ENCODE assay signal across 8 cellular contexts in the genomic region with DNA sequence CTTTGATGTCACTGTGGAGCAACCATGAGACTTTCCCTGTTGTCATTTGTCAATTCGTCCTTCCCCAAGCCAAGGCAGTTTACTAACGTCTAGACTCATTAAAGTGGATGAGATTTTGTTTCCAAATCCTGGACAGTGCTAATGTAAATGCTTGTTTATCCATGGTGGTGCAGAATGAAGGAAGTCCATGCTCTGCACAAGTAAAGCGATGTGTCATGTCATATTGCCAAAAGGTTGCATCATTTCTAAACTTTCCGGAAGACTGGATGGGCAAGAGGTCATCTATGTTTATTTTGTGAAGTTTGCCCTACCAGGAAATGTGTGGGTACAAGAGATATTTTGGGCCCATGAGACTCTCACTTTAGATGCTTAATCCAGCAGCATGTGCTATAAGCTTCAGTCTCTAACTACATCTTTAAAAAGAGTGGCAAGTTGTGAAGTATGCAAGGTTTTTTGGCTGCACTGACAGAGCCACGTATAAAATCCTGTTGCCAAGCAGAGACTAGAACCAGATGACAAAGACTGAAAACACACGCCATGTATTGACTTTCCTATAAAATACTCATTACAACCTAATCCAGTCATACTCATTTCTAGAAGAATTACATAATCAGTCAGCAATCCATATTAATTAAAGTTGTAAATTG.
A peak's percentile ranks its signal among the peaks of the same experiment; 100 is the strongest.
DNase-seq lines count a peak whose midpoint lies in the region; ATAC-seq and TF ChIP-seq lines count a peak whose summit lies in the region.

No MANE protein-coding gene starts in this region.

- in situ Hi-C loops in SK-MEL-5 (cut with HindIII; ENCODE audit: low pct_unique_long_range_greater_than_20kb, low sequenced_read_pairs): no loop called here

- H3K9me3 ChIP-seq in HEK293 (ENCODE audit: control insufficient read depth, insufficient read depth, low read depth, low read length) (no peaks in the 10 kb centered on the region), skeletal muscle tissue (ENCODE audit: control insufficient read depth in 3 of 3, low read length in 3 of 3) (no peaks in the 10 kb centered on the region)

- H3K4me3 ChIP-seq in HEK293 (ENCODE audit: low read depth, low read length) (no peak overlapping the region), skeletal muscle tissue (ENCODE audit: low read length in 3 of 3) (no peak overlapping the region)

- no peaks in the 10 kb centered on the region for H3K4me1 ChIP-seq in HEK293 (ENCODE audit: control insufficient read depth, insufficient read depth, low read length)
- H3K4me1 ChIP-seq in skeletal muscle tissue (ENCODE audit: control insufficient read depth in 3 of 3, insufficient read depth in 3 of 3, low read length in 3 of 3): peaks cover 0 to 6% (median 0%) of the 10 kb centered on the region in 3 donors

- H3K36me3 ChIP-seq in HEK293 (ENCODE audit: control insufficient read depth in 2 of 2, insufficient read depth in 1 of 2, low read length in 2 of 2): no peaks in the 10 kb centered on the region
- no peaks in the 10 kb centered on the region for H3K36me3 ChIP-seq in skeletal muscle tissue (ENCODE audit: control insufficient read depth in 3 of 3, insufficient read depth in 3 of 3, low read length in 3 of 3)

- DNase-seq in SK-MEL-5 (ENCODE audit: low read depth, low spot score): peak; percentile 30
- DNase-seq in foreskin melanocyte: peak; percentile 5
- DNase-seq in activated CD8-positive, alpha-beta memory T cell treated with anti-CD3 and anti-CD28 coated beads, Interleukin-2, amount 50 U/mL, for 48 hours: no peak
- DNase-seq in NCI-H1436 treated with DMSO at 0.1 percent for 48 hours (lab: John Stamatoyannopoulos, UW): no peak

- H3K27ac ChIP-seq in HEK293 (ENCODE audit: extremely low read depth, low read depth, low read length) (peak overlapping the region; percentile 53), skeletal muscle tissue (ENCODE audit: low read depth, low read length) (peak overlapping the region; percentile 29)

- no peak overlapping the region for H3K9ac ChIP-seq in skeletal muscle tissue (ENCODE audit: low read depth in 1 of 3, low read length in 3 of 3)

- no peak for TF ChIP-seq CTCF in HEK293 (tag by site-specific recombination; IDR thresholded peaks at IDR 0.05)

- POLR2A ChIA-PET in HEK293 (lab: Yijun Ruan, JAX): no interaction called here

- no peaks in the 10 kb centered on the region for H3K27me3 ChIP-seq in skeletal muscle tissue (ENCODE audit: control insufficient read depth in 3 of 3, insufficient read depth in 3 of 3, low read length in 3 of 3)

- ATAC-seq in HG02642 (IDR thresholded peaks at IDR 0.05; ENCODE audit: poor library complexity, unreplicated experiment): no peak
- no peak for ATAC-seq in HG03432 (IDR thresholded peaks at IDR 0.05; ENCODE audit: unreplicated experiment)

- CTCF ChIA-PET in HEK293 (lab: Yijun Ruan, JAX): no interaction called here

TF ChIP-seq in HEK293, 187 proteins besides CTCF, POLR2A, EP300 and RAD21 (continues in another document):
- 0 out of 2 replicates have a peak, but pooled peaks have one; percentile 20 for TF ChIP-seq ZNF629 (tag by site-specific recombination; IDR thresholded peaks at IDR 0.05)
- TF ChIP-seq ZNF274 (IDR thresholded peaks at IDR 0.05; ENCODE audit: low read length): no peak
- TF ChIP-seq ZNF274 (tag by site-specific recombination; IDR thresholded peaks at IDR 0.05; ENCODE audit: borderline replicate concordance): no peak
- TF ChIP-seq PRDM1 (tag by site-specific recombination; IDR thresholded peaks at IDR 0.05): peak; percentile 47
- TF ChIP-seq, protein P1, sequence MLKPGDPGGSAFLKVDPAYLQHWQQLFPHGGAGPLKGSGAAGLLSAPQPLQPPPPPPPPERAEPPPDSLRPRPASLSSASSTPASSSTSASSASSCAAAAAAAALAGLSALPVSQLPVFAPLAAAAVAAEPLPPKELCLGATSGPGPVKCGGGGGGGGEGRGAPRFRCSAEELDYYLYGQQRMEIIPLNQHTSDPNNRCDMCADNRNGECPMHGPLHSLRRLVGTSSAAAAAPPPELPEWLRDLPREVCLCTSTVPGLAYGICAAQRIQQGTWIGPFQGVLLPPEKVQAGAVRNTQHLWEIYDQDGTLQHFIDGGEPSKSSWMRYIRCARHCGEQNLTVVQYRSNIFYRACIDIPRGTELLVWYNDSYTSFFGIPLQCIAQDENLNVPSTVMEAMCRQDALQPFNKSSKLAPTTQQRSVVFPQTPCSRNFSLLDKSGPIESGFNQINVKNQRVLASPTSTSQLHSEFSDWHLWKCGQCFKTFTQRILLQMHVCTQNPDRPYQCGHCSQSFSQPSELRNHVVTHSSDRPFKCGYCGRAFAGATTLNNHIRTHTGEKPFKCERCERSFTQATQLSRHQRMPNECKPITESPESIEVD (tag by site-specific recombination; IDR thresholded peaks at IDR 0.05): peak; percentile 77
- TF ChIP-seq ZNF558 (tag by site-specific recombination; IDR thresholded peaks at IDR 0.05): no peak; the same call in 1 of the 2 replicates
- peak; percentile 38 for TF ChIP-seq ZFP69B (tag by site-specific recombination; IDR thresholded peaks at IDR 0.05)
- no peak for TF ChIP-seq WT1 (tag by site-specific recombination; IDR thresholded peaks at IDR 0.05)
- no peak for TF ChIP-seq SCRT1 (tag by site-specific recombination; IDR thresholded peaks at IDR 0.05; ENCODE audit: borderline replicate concordance)
- 0 out of 2 replicates have a peak, but pooled peaks have one; percentile 19 for TF ChIP-seq ZNF843 (tag by site-specific recombination; IDR thresholded peaks at IDR 0.05)
- TF ChIP-seq, protein P2, sequence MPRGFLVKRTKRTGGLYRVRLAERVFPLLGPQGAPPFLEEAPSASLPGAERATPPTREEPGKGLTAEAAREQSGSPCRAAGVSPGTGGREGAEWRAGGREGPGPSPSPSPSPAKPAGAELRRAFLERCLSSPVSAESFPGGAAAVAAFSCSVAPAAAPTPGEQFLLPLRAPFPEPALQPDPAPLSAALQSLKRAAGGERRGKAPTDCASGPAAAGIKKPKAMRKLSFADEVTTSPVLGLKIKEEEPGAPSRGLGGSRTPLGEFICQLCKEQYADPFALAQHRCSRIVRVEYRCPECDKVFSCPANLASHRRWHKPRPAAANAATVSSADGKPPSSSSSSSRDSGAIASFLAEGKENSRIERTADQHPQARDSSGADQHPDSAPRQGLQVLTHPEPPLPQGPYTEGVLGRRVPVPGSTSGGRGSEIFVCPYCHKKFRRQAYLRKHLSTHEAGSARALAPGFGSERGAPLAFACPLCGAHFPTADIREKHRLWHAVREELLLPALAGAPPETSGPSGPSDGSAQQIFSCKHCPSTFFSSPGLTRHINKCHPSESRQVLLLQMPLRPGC (tag by site-specific recombination; IDR thresholded peaks at IDR 0.05): no peak
- TF ChIP-seq MEIS1 (CRISPR knock-in tag; IDR thresholded peaks at IDR 0.05; ENCODE audit: borderline replicate concordance): no peak
- TF ChIP-seq FEZF1 (tag by site-specific recombination; IDR thresholded peaks at IDR 0.05): peak; percentile 56
- TF ChIP-seq ZNF366 (tag by site-specific recombination; conservative IDR thresholded peaks at IDR 0.05): 0 out of 2 replicates have a peak, but pooled peaks have one; percentile 32
- no peak for TF ChIP-seq ZNF23 (tag by site-specific recombination; IDR thresholded peaks at IDR 0.05; ENCODE audit: borderline replicate concordance)
- TF ChIP-seq ZFHX2 (tag by site-specific recombination; conservative IDR thresholded peaks at IDR 0.05): peak; percentile 44
- TF ChIP-seq TCF7L2 (IDR thresholded peaks at IDR 0.05; ENCODE audit: borderline replicate concordance, low read depth, low read length): peak; percentile 40; the same call in 1 of the 2 replicates
- TF ChIP-seq TRIM28 (IDR thresholded peaks at IDR 0.05; ENCODE audit: borderline replicate concordance, low read length): peak; percentile 87; the same call in 1 of the 2 replicates
- TF ChIP-seq ZNF561 (tag by site-specific recombination; IDR thresholded peaks at IDR 0.05; ENCODE audit: borderline replicate concordance): no peak
- TF ChIP-seq YY2 (tag by site-specific recombination; IDR thresholded peaks at IDR 0.05): no peak
- TF ChIP-seq ZNF354C (tag by site-specific recombination; IDR thresholded peaks at IDR 0.05; ENCODE audit: borderline replicate concordance, low read depth): no peak
- no peak for TF ChIP-seq ZNF560 (tag by site-specific recombination; IDR thresholded peaks at IDR 0.05; ENCODE audit: borderline replicate concordance)
- TF ChIP-seq, protein P3, sequence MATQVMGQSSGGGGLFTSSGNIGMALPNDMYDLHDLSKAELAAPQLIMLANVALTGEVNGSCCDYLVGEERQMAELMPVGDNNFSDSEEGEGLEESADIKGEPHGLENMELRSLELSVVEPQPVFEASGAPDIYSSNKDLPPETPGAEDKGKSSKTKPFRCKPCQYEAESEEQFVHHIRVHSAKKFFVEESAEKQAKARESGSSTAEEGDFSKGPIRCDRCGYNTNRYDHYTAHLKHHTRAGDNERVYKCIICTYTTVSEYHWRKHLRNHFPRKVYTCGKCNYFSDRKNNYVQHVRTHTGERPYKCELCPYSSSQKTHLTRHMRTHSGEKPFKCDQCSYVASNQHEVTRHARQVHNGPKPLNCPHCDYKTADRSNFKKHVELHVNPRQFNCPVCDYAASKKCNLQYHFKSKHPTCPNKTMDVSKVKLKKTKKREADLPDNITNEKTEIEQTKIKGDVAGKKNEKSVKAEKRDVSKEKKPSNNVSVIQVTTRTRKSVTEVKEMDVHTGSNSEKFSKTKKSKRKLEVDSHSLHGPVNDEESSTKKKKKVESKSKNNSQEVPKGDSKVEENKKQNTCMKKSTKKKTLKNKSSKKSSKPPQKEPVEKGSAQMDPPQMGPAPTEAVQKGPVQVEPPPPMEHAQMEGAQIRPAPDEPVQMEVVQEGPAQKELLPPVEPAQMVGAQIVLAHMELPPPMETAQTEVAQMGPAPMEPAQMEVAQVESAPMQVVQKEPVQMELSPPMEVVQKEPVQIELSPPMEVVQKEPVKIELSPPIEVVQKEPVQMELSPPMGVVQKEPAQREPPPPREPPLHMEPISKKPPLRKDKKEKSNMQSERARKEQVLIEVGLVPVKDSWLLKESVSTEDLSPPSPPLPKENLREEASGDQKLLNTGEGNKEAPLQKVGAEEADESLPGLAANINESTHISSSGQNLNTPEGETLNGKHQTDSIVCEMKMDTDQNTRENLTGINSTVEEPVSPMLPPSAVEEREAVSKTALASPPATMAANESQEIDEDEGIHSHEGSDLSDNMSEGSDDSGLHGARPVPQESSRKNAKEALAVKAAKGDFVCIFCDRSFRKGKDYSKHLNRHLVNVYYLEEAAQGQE (tag by site-specific recombination; IDR thresholded peaks at IDR 0.05): peak; percentile 40; the same call in 1 of the 2 replicates
- 0 out of 2 replicates have a peak, but pooled peaks have one; percentile 8 for TF ChIP-seq ZSCAN30 (tag by site-specific recombination; IDR thresholded peaks at IDR 0.05)

Comparison
In these comparisons a context has a peak if more than half of its experiments do, and no peak if none do; other contexts are left out.
1. DNase-seq: peak in SK-MEL-5 (single experiment) and foreskin melanocyte (single experiment); none in activated CD8-positive, alpha-beta memory T cell treated with anti-CD3 and anti-CD28 coated beads, Interleukin-2, amount 50 U/mL, for 48 hours (single experiment) and NCI-H1436 treated with DMSO at 0.1 percent for 48 hours (single experiment).